In the genomic region with DNA sequence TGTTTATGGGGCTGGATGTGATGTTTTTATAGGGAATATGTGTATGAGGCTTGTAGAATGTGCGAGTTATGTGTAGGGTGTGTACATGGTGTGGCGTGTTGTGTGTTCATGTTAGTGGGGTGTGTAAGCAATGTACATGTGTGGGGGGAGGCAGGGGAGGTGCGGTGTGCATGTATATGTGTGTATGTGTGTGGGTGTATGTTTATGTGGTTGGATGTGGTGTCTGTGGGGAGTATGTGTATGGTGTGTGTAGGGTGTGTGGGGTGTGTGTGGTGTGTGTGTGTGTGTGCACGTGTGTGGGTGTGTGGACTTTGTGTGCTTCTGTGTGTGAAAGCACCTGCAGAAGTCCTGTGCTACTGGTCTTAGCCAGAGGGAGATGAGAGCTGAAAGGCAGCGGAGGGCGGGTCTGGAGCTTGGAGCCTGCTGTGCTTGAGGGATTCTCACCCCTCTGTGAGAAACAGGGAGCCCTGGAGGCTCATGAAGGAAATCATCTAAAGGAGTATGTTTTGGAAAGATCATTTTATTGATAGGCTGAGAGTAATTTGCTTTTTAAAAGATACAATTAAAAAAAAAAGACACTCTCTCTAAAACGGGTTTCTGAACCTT, we compare ENCODE assay signal across 28 cellular contexts.
"Had no signal": no experiment of that assay in that cellular context is flagged by ENCODE, and none has a peak within 500 bp of the region (broad histone marks: within the 10 kb centered on the region; RNA-seq: fewer than 3 reads in every experiment).

No MANE protein-coding gene starts in this region.

- H3K27ac ChIP-seq: colonic mucosa, dorsolateral prefrontal cortex, gastrocnemius medialis, left lung, lower lobe of right lung, neutrophil, ovary, skin epidermis, testis, transverse colon, uterus had no signal

- ATAC-seq: activated T-cell treated with anti-CD3 and anti-CD28 coated beads, Interleukin-2, amount 50 U/mL, for 72 hours; gastrocnemius medialis; left lung; sciatic nerve; stimulated activated naive CD8-positive, alpha-beta T cell treated with anti-CD3 and anti-CD28 coated beads, Interleukin-15, Interleukin-2, amounts not matched to agents 100 U/mL and 50 U/mL, for 24 hours had no signal

- H3K27me3 ChIP-seq: colonic mucosa, dorsolateral prefrontal cortex, gastrocnemius medialis, left lung, neutrophil, ovary, testis, transverse colon, uterus had no signal

- H3K9me3 ChIP-seq: colonic mucosa, gastrocnemius medialis, left lung, lower lobe of right lung, neutrophil, ovary, testis, transverse colon, uterus had no signal

- H3K4me3 ChIP-seq: colonic mucosa, dorsolateral prefrontal cortex, gastrocnemius medialis, left lung, lower lobe of right lung, ovary, skin epidermis, testis, transverse colon, uterus had no signal

- H3K36me3 ChIP-seq: colonic mucosa, gastrocnemius medialis, left lung, lower lobe of right lung, neutrophil, ovary, transverse colon, uterus had no signal

- H3K4me1 ChIP-seq: colonic mucosa, gastrocnemius medialis, left lung, lower lobe of right lung, testis, transverse colon, uterus had no signal

- DNase-seq: activated CD4-positive, alpha-beta T cell treated with anti-CD3 and anti-CD28 coated beads for 4 hours; activated CD4-positive, alpha-beta T cell treated with anti-CD3 and anti-CD28 coated beads, Interleukin-2, amount 50 U/mL, for 4 hours; activated naive CD4-positive, alpha-beta T cell treated with Interleukin-2 at 50 U/mL for 16 hours; activated T-cell treated with anti-CD3 and anti-CD28 coated beads for 4 hours; activated T-cell treated with anti-CD3 and anti-CD28 coated beads, Interleukin-2, amount 50 U/mL, for 72 hours; anterior cingulate cortex; cerebellar nuclear complex; colonic mucosa; dorsolateral prefrontal cortex; effector memory CD4-positive, alpha-beta T cell; erythroblast; gastrocnemius medialis; glutamatergic neuron; kidney glomerular epithelial cell; left lung; lower lobe of right lung; mesenchymal stem cell; ovary; stimulated activated CD4-positive, alpha-beta T cell treated with anti-CD3 and anti-CD28 coated beads, Interleukin-12 subunit alpha, Interleukin-12 subunit beta, amount 100 ng/mL, for 4 hours; stimulated activated CD4-positive, alpha-beta T cell treated with anti-CD3 and anti-CD28 coated beads, Interleukin-4, amount 100 ng/mL, for 1 hour; stimulated activated naive CD8-positive, alpha-beta T cell treated with anti-CD3 and anti-CD28 coated beads, Interleukin-15, Interleukin-2, amounts not matched to agents 100 U/mL and 50 U/mL, for 24 hours; T-helper 1 cell; testis; transverse colon; uterus had no signal
